In genomic region chr5:112077180-112077579, GRCh38 we compare ENCODE assay signal across 13 cellular contexts.
DNase-seq lines count a peak whose midpoint lies in the region; ATAC-seq and TF ChIP-seq lines count a peak whose summit lies in the region.
"Had no signal": no experiment of that assay in that cellular context is flagged by ENCODE, and none has a peak within 500 bp of the region (broad histone marks: within the 10 kb centered on the region; RNA-seq: fewer than 3 reads in every experiment).

No MANE protein-coding gene starts in this region.

- H3K4me3 Mint-ChIP-seq in activated naive CD4-positive, alpha-beta T cell treated with anti-CD3 and anti-CD28 coated beads, Interleukin-2, amount 10 ng/mL, durations not matched to agents 7 days and 5 days, result no peak overlapping the region
- H3K4me3 Mint-ChIP-seq: CD8-positive, alpha-beta T cell; WTC11 had no signal

- CTCF ChIA-PET in OCI-LY7 (lab: Charles Lee; ENCODE audit: unreplicated experiment), result no interaction called here
- CTCF ChIA-PET in activated naive CD4-positive, alpha-beta T cell treated with anti-CD3 and anti-CD28 coated beads, Interleukin-2, amount 10 ng/mL, durations not matched to agents 7 days and 5 days (lab: Charles Lee), result no interaction called here

- TF ChIP-seq CTCF in fibroblast of mammary gland (conservative IDR thresholded peaks at IDR 0.05; ENCODE audit: control insufficient read depth, insufficient read depth, low read depth, low read length) (no peak), OCI-LY7 (conservative IDR thresholded peaks at IDR 0.05; ENCODE audit: low read length) (no peak), testis (IDR thresholded peaks at IDR 0.05) (no peak)

- no peak for TF ChIP-seq POLR2A in GM18505 (IDR thresholded peaks at IDR 0.05; ENCODE audit: borderline replicate concordance, extremely low read depth, insufficient read depth, insufficient read length)
- TF ChIP-seq POLR2A in testis (IDR thresholded peaks at IDR 0.05), result no peak

- no peaks in the 10 kb centered on the region for H4K20me1 ChIP-seq in OCI-LY7 (ENCODE audit: insufficient read depth, low read length)

- no peaks in the 10 kb centered on the region for H3K27me3 ChIP-seq in testis

- WGBS in testis, 2 donors, result 96 to 98% methylated on average over 1 of the region's 1 CpG

- H3K27ac ChIP-seq in OCI-LY7 (ENCODE audit: low read depth, low read length, poor library complexity, severe bottlenecking) (no peak overlapping the region), testis (no peak overlapping the region)

- H3K27ac Mint-ChIP-seq in activated naive CD4-positive, alpha-beta T cell treated with anti-CD3 and anti-CD28 coated beads, Interleukin-2, amount 10 ng/mL, durations not matched to agents 7 days and 5 days, result no peak overlapping the region
- H3K27ac Mint-ChIP-seq: activated naive CD4-positive, alpha-beta T cell treated with anti-CD3 and anti-CD28 coated beads, Interleukin-2, amount 50 U/mL, for 72 hours; CD8-positive, alpha-beta T cell; WTC11 had no signal

- H2AFZ ChIP-seq in OCI-LY7 (ENCODE audit: low read length), result no peak overlapping the region

- ATAC-seq in GM18505 (IDR thresholded peaks at IDR 0.05; ENCODE audit: unreplicated experiment) (peak; percentile 74), GM21390 (IDR thresholded peaks at IDR 0.05; ENCODE audit: unreplicated experiment) (peak; percentile 90), HG03097 (IDR thresholded peaks at IDR 0.05; ENCODE audit: low FRiP score, unreplicated experiment) (peak; percentile 59)
- ATAC-seq: CD8-positive, alpha-beta T cell; WTC11 had no signal

- H3K4me1 ChIP-seq in OCI-LY7 (ENCODE audit: insufficient read depth, low read length, poor library complexity, severe bottlenecking) (no peaks in the 10 kb centered on the region), testis (no peaks in the 10 kb centered on the region)

- H3K4me1 Mint-ChIP-seq in activated naive CD4-positive, alpha-beta T cell treated with anti-CD3 and anti-CD28 coated beads, Interleukin-2, amount 10 ng/mL, durations not matched to agents 7 days and 5 days, result peaks cover 2% of the 10 kb centered on the region
- H3K4me1 Mint-ChIP-seq: WTC11 had no signal

- DNase-seq in fibroblast of mammary gland (ENCODE audit: low read depth) (peak; percentile 10), OCI-LY7 (ENCODE audit: low spot score) (no peak), testis (no peak), GDM1 (lab: John Stamatoyannopoulos, UW) (no peak)
- no peak for DNase-seq in activated naive CD4-positive, alpha-beta T cell treated with anti-CD3 and anti-CD28 coated beads, Interleukin-2, amount 10 ng/mL, durations not matched to agents 7 days and 5 days
- DNase-seq: CD8-positive, alpha-beta T cell; NCI-H1417; RPMI8226 had no signal

- H3K9me3 Mint-ChIP-seq in activated naive CD4-positive, alpha-beta T cell treated with anti-CD3 and anti-CD28 coated beads, Interleukin-2, amount 10 ng/mL, durations not matched to agents 7 days and 5 days, result no peaks in the 10 kb centered on the region
- H3K9me3 Mint-ChIP-seq: CD8-positive, alpha-beta T cell had no signal

- H3K4me2 ChIP-seq in OCI-LY7 (ENCODE audit: low read length), result no peak overlapping the region

- intact Hi-C loops in OCI-LY7 (cut with micrococcal nuclease; ENCODE audit: unreplicated experiment) (no loop called here), testis (cut with DNase I; ENCODE audit: low total_unique reads) (no loop called here)

- H3K27me3 Mint-ChIP-seq in activated naive CD4-positive, alpha-beta T cell treated with anti-CD3 and anti-CD28 coated beads, Interleukin-2, amount 10 ng/mL, durations not matched to agents 7 days and 5 days, result no peaks in the 10 kb centered on the region

- BruUV-seq in OCI-LY7 (replicated peaks; lab: Mats Ljungman, UMichigan), result no TSS peak

- H3K4me3 ChIP-seq in fibroblast of mammary gland (ENCODE audit: control insufficient read depth, low read depth, low read length), result no peak overlapping the region
- H3K4me3 ChIP-seq in OCI-LY7 (ENCODE audit: low read depth, low read length, poor library complexity, severe bottlenecking), result no peak overlapping the region
- no peak overlapping the region for H3K4me3 ChIP-seq in testis

- no peaks in the 10 kb centered on the region for H3K9me2 ChIP-seq in OCI-LY7 (ENCODE audit: insufficient read depth, low read length)

- no peaks in the 10 kb centered on the region for H3K79me2 ChIP-seq in OCI-LY7 (ENCODE audit: insufficient read depth, low read depth, low read length)

- H3K36me3 ChIP-seq in OCI-LY7 (ENCODE audit: insufficient read depth, low read length), result no peaks in the 10 kb centered on the region
- no peaks in the 10 kb centered on the region for H3K36me3 ChIP-seq in testis (ENCODE audit: low read depth, missing control alignments)

- H3K9me3 ChIP-seq in OCI-LY7 (ENCODE audit: low read length) (no peaks in the 10 kb centered on the region), testis (no peaks in the 10 kb centered on the region)

- POLR2A ChIA-PET in OCI-LY7 (lab: Charles Lee), result interaction anchor here (0.6 to 0.7 kb wide), 3 partner anchors 175 to 768 kb away, joined by 3 to 5 read pairs (median 4); no protein-coding TSS in a partner anchor

- H3K36me3 Mint-ChIP-seq in activated naive CD4-positive, alpha-beta T cell treated with anti-CD3 and anti-CD28 coated beads, Interleukin-2, amount 10 ng/mL, durations not matched to agents 7 days and 5 days, result no peaks in the 10 kb centered on the region
- H3K36me3 Mint-ChIP-seq: activated naive CD4-positive, alpha-beta T cell treated with anti-CD3 and anti-CD28 coated beads, Interleukin-2, amount 50 U/mL, for 72 hours; CD8-positive, alpha-beta T cell; WTC11 had no signal
